In the genomic region with DNA sequence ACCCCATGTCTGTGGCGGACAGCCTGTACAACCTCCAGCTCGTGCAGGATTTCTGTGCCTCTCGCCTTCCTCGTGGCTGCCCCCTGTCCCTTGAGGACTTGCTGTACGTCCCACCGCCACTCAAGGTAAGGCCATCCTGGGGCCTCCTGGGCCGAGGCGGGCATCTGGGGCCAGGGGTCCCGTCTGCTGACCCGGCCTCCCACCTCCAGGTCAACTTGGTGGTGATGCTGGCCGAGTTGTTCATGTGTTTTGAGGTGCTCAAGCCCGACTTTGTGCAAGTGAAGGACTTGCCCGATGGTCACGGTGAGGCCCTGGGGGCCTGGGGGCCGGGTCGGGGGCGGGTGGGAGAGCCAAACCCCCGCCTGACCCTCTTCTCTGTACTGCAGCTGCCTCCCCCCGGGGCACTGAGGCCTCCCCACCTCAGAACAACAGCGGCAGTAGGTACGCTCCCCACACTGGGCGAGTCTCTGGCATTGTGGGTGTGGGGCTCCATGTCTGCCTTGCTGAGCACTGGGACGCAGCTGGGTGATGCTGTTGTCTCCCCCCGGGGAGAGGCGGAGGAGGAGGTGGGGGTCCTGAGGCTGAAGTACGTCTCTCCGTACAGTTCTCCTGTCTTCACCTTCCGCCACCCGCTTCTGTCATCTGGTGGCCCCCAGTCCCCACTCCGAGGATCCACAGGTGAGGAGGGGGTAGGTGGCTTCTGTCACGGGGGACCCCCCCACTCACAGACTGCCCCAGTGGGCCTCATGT, we compare ENCODE assay signal across 10 cellular contexts. TPM values are rescaled to one million over a fixed set of nuclear protein-coding genes. Genes with fewer than 3 reads are reported as not detected.
"Had no signal": no experiment of that assay in that cellular context is flagged by ENCODE, and none has a peak within 500 bp of the region (broad histone marks: within the 10 kb centered on the region; RNA-seq: fewer than 3 reads in every experiment).

No MANE protein-coding gene starts in this region.

- H3K4me3 ChIP-seq: GM23248, HAP-1 had no signal

- H3K27ac ChIP-seq: GM23248, HL-60 had no signal

- DNase-seq: GM23248, GOT3, H7 had no signal

- H3K9ac ChIP-seq: GM23248 had no signal

- H3K4me1 ChIP-seq: HAP-1 had no signal

- H3K9me3 ChIP-seq: HAP-1 had no signal

- ATAC-seq: HCT116 had no signal

- H2AFZ ChIP-seq: GM23248 had no signal

RNA-seq across cellular contexts. Expression of a gene that starts 15.0 kb away (rescaled TPM):
- total RNA-seq: GM23248, HT1080 had no signal
- polyA plus RNA-seq: GM23248 had no signal

RNA-seq across cellular contexts. Expression of a gene that starts 22.9 kb away (rescaled TPM):
- total RNA-seq: GM23248, H4, H7, HepG2, HT1080 had no signal
- polyA plus RNA-seq: GM23248, IgD-negative memory B cell had no signal
